1 cellular context compared by ENCODE assay signal in genomic region chr11:75323609-75324008, GRCh38.
TF ChIP-seq lines count a peak whose summit lies in the region.

No MANE protein-coding gene starts in this region.

TF ChIP-seq in HepG2, 621 proteins besides CTCF, POLR2A, EP300 and RAD21 (continued from another document and continues in another):
- TF ChIP-seq ZNF318 (CRISPR knock-in tag; IDR thresholded peaks at IDR 0.05) (no peak), CHD4 (IDR thresholded peaks at IDR 0.05; ENCODE audit: borderline replicate concordance, low read length) (no peak), ARID2 (CRISPR knock-in tag; IDR thresholded peaks at IDR 0.05; ENCODE audit: borderline replicate concordance) (no peak), AGO2 (optimal IDR thresholded peaks at IDR 0.05; ENCODE audit: low read depth, low read length) (no peak), ZNF121 (CRISPR knock-in tag; IDR thresholded peaks at IDR 0.05) (no peak), ZNF34 (CRISPR knock-in tag; IDR thresholded peaks at IDR 0.05; ENCODE audit: borderline replicate concordance) (no peak), TEAD3 (CRISPR knock-in tag; optimal IDR thresholded peaks at IDR 0.05; ENCODE audit: borderline replicate concordance) (no peak), UBTF (CRISPR knock-in tag; IDR thresholded peaks at IDR 0.05) (no peak), ZNF24 (IDR thresholded peaks at IDR 0.05) (no peak), ELF3 (CRISPR knock-in tag; IDR thresholded peaks at IDR 0.05) (peak; percentile 90), BRD4 (CRISPR knock-in tag; IDR thresholded peaks at IDR 0.05) (no peak), ZNF10 (CRISPR knock-in tag; IDR thresholded peaks at IDR 0.05; ENCODE audit: borderline replicate concordance, low read depth) (no peak), CREB1 (IDR thresholded peaks at IDR 0.05) (no peak), CREB1 (CRISPR knock-in tag; IDR thresholded peaks at IDR 0.05) (peak; percentile 88), FOXK1 (CRISPR knock-in tag; IDR thresholded peaks at IDR 0.05; ENCODE audit: borderline replicate concordance, low read depth) (peak; percentile 64; the same call in 1 of the 2 replicates), ZNF816 (CRISPR knock-in tag; IDR thresholded peaks at IDR 0.05; ENCODE audit: borderline replicate concordance) (no peak), TBX3 (IDR thresholded peaks at IDR 0.05; ENCODE audit: borderline replicate concordance) (peak; percentile 34; the same call in 1 of the 2 replicates), ZNF790 (CRISPR knock-in tag; IDR thresholded peaks at IDR 0.05; ENCODE audit: borderline replicate concordance) (no peak), THAP11 (CRISPR knock-in tag; IDR thresholded peaks at IDR 0.05) (peak; percentile 19; the same call in 1 of the 2 replicates), ZNF570 (CRISPR knock-in tag; IDR thresholded peaks at IDR 0.05; ENCODE audit: borderline replicate concordance) (no peak), DRAP1 (CRISPR knock-in tag; IDR thresholded peaks at IDR 0.05) (no peak)
- TF ChIP-seq, protein P1, sequence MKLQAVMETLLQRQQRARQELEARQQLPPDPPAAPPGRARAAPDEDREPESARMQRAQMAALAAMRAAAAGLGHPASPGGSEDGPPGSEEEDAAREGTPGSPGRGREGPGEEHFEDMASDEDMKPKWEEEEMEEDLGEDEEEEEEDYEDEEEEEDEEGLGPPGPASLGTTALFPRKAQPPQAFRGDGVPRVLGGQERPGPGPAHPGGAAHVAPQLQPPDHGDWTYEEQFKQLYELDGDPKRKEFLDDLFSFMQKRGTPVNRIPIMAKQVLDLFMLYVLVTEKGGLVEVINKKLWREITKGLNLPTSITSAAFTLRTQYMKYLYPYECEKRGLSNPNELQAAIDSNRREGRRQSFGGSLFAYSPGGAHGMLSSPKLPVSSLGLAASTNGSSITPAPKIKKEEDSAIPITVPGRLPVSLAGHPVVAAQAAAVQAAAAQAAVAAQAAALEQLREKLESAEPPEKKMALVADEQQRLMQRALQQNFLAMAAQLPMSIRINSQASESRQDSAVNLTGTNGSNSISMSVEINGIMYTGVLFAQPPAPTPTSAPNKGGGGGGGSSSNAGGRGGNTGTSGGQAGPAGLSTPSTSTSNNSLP (IDR thresholded peaks at IDR 0.05; ENCODE audit: low read depth, low read length): 0 out of 2 replicates have a peak, but pooled peaks have one; percentile 45
- TF ChIP-seq, protein P2, sequence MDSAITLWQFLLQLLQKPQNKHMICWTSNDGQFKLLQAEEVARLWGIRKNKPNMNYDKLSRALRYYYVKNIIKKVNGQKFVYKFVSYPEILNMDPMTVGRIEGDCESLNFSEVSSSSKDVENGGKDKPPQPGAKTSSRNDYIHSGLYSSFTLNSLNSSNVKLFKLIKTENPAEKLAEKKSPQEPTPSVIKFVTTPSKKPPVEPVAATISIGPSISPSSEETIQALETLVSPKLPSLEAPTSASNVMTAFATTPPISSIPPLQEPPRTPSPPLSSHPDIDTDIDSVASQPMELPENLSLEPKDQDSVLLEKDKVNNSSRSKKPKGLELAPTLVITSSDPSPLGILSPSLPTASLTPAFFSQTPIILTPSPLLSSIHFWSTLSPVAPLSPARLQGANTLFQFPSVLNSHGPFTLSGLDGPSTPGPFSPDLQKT (CRISPR knock-in tag; IDR thresholded peaks at IDR 0.05; ENCODE audit: borderline replicate concordance): no peak
- TF ChIP-seq, protein P3, sequence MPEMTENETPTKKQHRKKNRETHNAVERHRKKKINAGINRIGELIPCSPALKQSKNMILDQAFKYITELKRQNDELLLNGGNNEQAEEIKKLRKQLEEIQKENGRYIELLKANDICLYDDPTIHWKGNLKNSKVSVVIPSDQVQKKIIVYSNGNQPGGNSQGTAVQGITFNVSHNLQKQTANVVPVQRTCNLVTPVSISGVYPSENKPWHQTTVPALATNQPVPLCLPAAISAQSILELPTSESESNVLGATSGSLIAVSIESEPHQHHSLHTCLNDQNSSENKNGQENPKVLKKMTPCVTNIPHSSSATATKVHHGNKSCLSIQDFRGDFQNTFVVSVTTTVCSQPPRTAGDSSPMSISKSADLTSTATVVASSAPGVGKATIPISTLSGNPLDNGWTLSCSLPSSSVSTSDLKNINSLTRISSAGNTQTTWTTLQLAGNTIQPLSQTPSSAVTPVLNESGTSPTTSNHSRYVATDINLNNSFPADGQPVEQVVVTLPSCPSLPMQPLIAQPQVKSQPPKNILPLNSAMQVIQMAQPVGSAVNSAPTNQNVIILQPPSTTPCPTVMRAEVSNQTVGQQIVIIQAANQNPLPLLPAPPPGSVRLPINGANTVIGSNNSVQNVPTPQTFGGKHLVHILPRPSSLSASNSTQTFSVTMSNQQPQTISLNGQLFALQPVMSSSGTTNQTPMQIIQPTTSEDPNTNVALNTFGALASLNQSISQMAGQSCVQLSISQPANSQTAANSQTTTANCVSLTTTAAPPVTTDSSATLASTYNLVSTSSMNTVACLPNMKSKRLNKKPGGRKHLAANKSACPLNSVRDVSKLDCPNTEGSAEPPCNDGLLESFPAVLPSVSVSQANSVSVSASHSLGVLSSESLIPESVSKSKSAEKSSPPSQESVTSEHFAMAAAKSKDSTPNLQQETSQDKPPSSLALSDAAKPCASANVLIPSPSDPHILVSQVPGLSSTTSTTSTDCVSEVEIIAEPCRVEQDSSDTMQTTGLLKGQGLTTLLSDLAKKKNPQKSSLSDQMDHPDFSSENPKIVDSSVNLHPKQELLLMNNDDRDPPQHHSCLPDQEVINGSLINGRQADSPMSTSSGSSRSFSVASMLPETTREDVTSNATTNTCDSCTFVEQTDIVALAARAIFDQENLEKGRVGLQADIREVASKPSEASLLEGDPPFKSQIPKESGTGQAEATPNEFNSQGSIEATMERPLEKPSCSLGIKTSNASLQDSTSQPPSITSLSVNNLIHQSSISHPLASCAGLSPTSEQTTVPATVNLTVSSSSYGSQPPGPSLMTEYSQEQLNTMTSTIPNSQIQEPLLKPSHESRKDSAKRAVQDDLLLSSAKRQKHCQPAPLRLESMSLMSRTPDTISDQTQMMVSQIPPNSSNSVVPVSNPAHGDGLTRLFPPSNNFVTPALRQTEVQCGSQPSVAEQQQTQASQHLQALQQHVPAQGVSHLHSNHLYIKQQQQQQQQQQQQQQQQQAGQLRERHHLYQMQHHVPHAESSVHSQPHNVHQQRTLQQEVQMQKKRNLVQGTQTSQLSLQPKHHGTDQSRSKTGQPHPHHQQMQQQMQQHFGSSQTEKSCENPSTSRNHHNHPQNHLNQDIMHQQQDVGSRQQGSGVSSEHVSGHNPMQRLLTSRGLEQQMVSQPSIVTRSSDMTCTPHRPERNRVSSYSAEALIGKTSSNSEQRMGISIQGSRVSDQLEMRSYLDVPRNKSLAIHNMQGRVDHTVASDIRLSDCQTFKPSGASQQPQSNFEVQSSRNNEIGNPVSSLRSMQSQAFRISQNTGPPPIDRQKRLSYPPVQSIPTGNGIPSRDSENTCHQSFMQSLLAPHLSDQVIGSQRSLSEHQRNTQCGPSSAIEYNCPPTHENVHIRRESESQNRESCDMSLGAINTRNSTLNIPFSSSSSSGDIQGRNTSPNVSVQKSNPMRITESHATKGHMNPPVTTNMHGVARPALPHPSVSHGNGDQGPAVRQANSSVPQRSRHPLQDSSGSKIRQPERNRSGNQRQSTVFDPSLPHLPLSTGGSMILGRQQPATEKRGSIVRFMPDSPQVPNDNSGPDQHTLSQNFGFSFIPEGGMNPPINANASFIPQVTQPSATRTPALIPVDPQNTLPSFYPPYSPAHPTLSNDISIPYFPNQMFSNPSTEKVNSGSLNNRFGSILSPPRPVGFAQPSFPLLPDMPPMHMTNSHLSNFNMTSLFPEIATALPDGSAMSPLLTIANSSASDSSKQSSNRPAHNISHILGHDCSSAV (CRISPR knock-in tag; IDR thresholded peaks at IDR 0.05; ENCODE audit: borderline replicate concordance): no peak
- TF ChIP-seq, protein P4, sequence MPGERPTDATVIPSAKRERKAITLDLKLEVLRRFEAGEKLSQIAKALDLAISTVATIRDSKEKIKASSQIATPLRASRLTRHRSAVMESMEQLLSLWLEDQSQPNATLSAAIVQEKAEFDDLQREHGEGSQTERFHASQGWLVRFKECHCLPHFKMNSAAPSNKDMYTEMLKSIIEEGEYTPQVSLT (CRISPR knock-in tag; IDR thresholded peaks at IDR 0.05; ENCODE audit: borderline replicate concordance, low read depth): no peak
- TF ChIP-seq, protein P5, sequence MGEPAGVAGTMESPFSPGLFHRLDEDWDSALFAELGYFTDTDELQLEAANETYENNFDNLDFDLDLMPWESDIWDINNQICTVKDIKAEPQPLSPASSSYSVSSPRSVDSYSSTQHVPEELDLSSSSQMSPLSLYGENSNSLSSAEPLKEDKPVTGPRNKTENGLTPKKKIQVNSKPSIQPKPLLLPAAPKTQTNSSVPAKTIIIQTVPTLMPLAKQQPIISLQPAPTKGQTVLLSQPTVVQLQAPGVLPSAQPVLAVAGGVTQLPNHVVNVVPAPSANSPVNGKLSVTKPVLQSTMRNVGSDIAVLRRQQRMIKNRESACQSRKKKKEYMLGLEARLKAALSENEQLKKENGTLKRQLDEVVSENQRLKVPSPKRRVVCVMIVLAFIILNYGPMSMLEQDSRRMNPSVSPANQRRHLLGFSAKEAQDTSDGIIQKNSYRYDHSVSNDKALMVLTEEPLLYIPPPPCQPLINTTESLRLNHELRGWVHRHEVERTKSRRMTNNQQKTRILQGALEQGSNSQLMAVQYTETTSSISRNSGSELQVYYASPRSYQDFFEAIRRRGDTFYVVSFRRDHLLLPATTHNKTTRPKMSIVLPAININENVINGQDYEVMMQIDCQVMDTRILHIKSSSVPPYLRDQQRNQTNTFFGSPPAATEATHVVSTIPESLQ (CRISPR knock-in tag; conservative IDR thresholded peaks at IDR 0.05): no peak
- TF ChIP-seq, protein P6, sequence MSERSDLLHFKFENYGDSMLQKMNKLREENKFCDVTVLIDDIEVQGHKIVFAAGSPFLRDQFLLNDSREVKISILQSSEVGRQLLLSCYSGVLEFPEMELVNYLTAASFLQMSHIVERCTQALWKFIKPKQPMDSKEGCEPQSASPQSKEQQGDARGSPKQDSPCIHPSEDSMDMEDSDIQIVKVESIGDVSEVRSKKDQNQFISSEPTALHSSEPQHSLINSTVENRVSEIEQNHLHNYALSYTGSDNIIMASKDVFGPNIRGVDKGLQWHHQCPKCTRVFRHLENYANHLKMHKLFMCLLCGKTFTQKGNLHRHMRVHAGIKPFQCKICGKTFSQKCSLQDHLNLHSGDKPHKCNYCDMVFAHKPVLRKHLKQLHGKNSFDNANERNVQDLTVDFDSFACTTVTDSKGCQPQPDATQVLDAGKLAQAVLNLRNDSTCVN (CRISPR knock-in tag; IDR thresholded peaks at IDR 0.05; ENCODE audit: borderline replicate concordance): no peak
